8 cellular contexts compared by ENCODE assay signal in genomic region chr3:25594007-25594502, GRCh38.
A peak's percentile ranks its signal among the peaks of the same experiment; 100 is the strongest.
DNase-seq lines count a peak whose midpoint lies in the region; ATAC-seq and TF ChIP-seq lines count a peak whose summit lies in the region.

No MANE protein-coding gene starts in this region.

- no peak overlapping the region for H3K4me3 ChIP-seq in AG04450 (ENCODE audit: low read depth, low read length)
- H3K4me3 ChIP-seq in GM12864 (ENCODE audit: low read depth, low read length): no peak overlapping the region
- no peak overlapping the region for H3K4me3 ChIP-seq in OCI-LY3 (ENCODE audit: low read length)
- H3K4me3 ChIP-seq in mesenchymal stem cell (ENCODE audit: insufficient read depth in 1 of 2, low read depth in 1 of 2, low read length in 2 of 2): no peak overlapping the region

- H3K4me2 ChIP-seq in OCI-LY3 (ENCODE audit: low read length) (no peak overlapping the region), mesenchymal stem cell (ENCODE audit: low read length, poor library complexity, severe bottlenecking) (no peak overlapping the region)

- H3K18ac ChIP-seq in mesenchymal stem cell (ENCODE audit: low read depth in 1 of 2, low read length in 2 of 2): no peak overlapping the region

- H3K27ac ChIP-seq in AG04450 (ENCODE audit: low read depth, low read length) (no peak overlapping the region), OCI-LY3 (ENCODE audit: low read length) (no peak overlapping the region), mesenchymal stem cell (ENCODE audit: low read length, poor library complexity, severe bottlenecking) (no peak overlapping the region)

- no peak overlapping the region for H2BK5ac ChIP-seq in mesenchymal stem cell (ENCODE audit: low read depth, low read length, poor library complexity, severe bottlenecking)

- peak; percentile 71 for DNase-seq in AG04450 (ENCODE audit: low read depth, low spot score)
- DNase-seq in GM12864 (ENCODE audit: low read depth): no peak
- peak; percentile 21 to 61 for DNase-seq in dermis microvascular lymphatic vessel endothelial cell (ENCODE audit: low read depth in 2 of 2)
- peak; percentile 86 for DNase-seq in mesenchymal stem cell
- DNase-seq in HuH-7 (ENCODE audit: low spot score): no peak

- no peaks in the 10 kb centered on the region for H4K20me1 ChIP-seq in OCI-LY3 (ENCODE audit: insufficient read depth, low read length)

- CTCF ChIA-PET in AG04450 (lab: Charles Lee): interaction anchor here (0.5 to 5.5 kb wide), 81 partner anchors 10 to 1595 kb away, joined by 3 to 76 read pairs (median 4); partner anchors contain the start of genes NGLY1, OXSM and RARB

- H3K36me3 ChIP-seq in OCI-LY3 (replicated peaks; ENCODE audit: low read depth, low read length): peaks cover 6% of the 10 kb centered on the region
- H3K36me3 ChIP-seq in mesenchymal stem cell (ENCODE audit: control insufficient read depth in 1 of 2, insufficient read depth in 2 of 2, low read depth in 1 of 2, low read length in 2 of 2): peaks cover 0 to 36% of the 10 kb centered on the region in 2 experiments

- no peak overlapping the region for H2AFZ ChIP-seq in OCI-LY3 (ENCODE audit: low read depth, low read length)
- no peak overlapping the region for H2AFZ ChIP-seq in mesenchymal stem cell (ENCODE audit: low read depth, low read length)

- no peak overlapping the region for H2BK15ac ChIP-seq in mesenchymal stem cell (ENCODE audit: low read depth, poor library complexity, severe bottlenecking)

- no peak overlapping the region for H4K91ac ChIP-seq in mesenchymal stem cell (ENCODE audit: low read length)

- peaks cover 1% of the 10 kb centered on the region for H3K79me1 ChIP-seq in mesenchymal stem cell (replicated peaks; ENCODE audit: low read length, poor library complexity, severe bottlenecking)

- H2AK5ac ChIP-seq in mesenchymal stem cell (ENCODE audit: low read length, severe bottlenecking): no peak overlapping the region

- no peaks in the 10 kb centered on the region for H3K79me2 ChIP-seq in OCI-LY3 (ENCODE audit: low read length)

- H3K9ac ChIP-seq in OCI-LY3 (ENCODE audit: low read length) (no peak overlapping the region), mesenchymal stem cell (ENCODE audit: low read length) (no peak overlapping the region)

- no peaks in the 10 kb centered on the region for H3K27me3 ChIP-seq in AG04450 (ENCODE audit: control insufficient read depth, insufficient read depth, low read length)
- no peaks in the 10 kb centered on the region for H3K27me3 ChIP-seq in OCI-LY3 (ENCODE audit: low read depth, low read length)
- H3K27me3 ChIP-seq in mesenchymal stem cell (ENCODE audit: control insufficient read depth in 1 of 2, insufficient read depth in 1 of 2, low read length in 2 of 2): no peaks in the 10 kb centered on the region

- no peaks in the 10 kb centered on the region for H3K9me3 ChIP-seq in AG04450 (ENCODE audit: control insufficient read depth, insufficient read depth, low read length)
- no peaks in the 10 kb centered on the region for H3K9me3 ChIP-seq in OCI-LY3 (ENCODE audit: insufficient read depth, low read length)
- H3K9me3 ChIP-seq in mesenchymal stem cell (ENCODE audit: control insufficient read depth, low read length): no peaks in the 10 kb centered on the region

- no peak overlapping the region for H2BK120ac ChIP-seq in mesenchymal stem cell (ENCODE audit: low read depth, low read length)

- no peak overlapping the region for H4K8ac ChIP-seq in mesenchymal stem cell (ENCODE audit: low read length)

- no CpG with 5 or more reads among the region's 1 CpG for WGBS in mesenchymal stem cell

- peak; percentile 75 for TF ChIP-seq CTCF in AG04450 (IDR thresholded peaks at IDR 0.05; ENCODE audit: low read depth, low read length)
- peak; percentile 43 for TF ChIP-seq CTCF in GM12864 (IDR thresholded peaks at IDR 0.05; ENCODE audit: low read depth, low read length, missing control alignments)
- peak; percentile 83 for TF ChIP-seq CTCF in OCI-LY3 (IDR thresholded peaks at IDR 0.05; ENCODE audit: low read depth, low read length)

- POLR2A ChIA-PET in AG04450 (lab: Yijun Ruan, JAX): no interaction called here

- no peak overlapping the region for H3K14ac ChIP-seq in mesenchymal stem cell (ENCODE audit: low read length in 2 of 2)

- no peak overlapping the region for H2BK12ac ChIP-seq in mesenchymal stem cell (ENCODE audit: low read length in 2 of 2)

- H3K4ac ChIP-seq in mesenchymal stem cell (ENCODE audit: low read depth in 1 of 2, low read length in 2 of 2): no peak overlapping the region

- no peaks in the 10 kb centered on the region for H3K4me1 ChIP-seq in OCI-LY3 (ENCODE audit: low read length)
- peaks cover 8% of the 10 kb centered on the region for H3K4me1 ChIP-seq in mesenchymal stem cell (ENCODE audit: control insufficient read depth, insufficient read depth, low read depth, low read length)

- ATAC-seq in HG02938 (IDR thresholded peaks at IDR 0.05; ENCODE audit: unreplicated experiment): peak; percentile 45
- ATAC-seq in GM19023 (IDR thresholded peaks at IDR 0.05; ENCODE audit: unreplicated experiment): no peak

- H3K23ac ChIP-seq in mesenchymal stem cell (ENCODE audit: low read length in 2 of 2): no peak overlapping the region

Comparison
In these comparisons a context has a peak if more than half of its experiments do, and no peak if none do; other contexts are left out.
1. DNase-seq: peak in AG04450 (single experiment), dermis microvascular lymphatic vessel endothelial cell (2 of 2) and mesenchymal stem cell (single experiment); none in GM12864 (single experiment) and HuH-7 (single experiment).
2. Peak in every context shown above with its lines, with median percentiles within 50 percentile points of each other: CTCF ChIP-seq.